In the genomic region with DNA sequence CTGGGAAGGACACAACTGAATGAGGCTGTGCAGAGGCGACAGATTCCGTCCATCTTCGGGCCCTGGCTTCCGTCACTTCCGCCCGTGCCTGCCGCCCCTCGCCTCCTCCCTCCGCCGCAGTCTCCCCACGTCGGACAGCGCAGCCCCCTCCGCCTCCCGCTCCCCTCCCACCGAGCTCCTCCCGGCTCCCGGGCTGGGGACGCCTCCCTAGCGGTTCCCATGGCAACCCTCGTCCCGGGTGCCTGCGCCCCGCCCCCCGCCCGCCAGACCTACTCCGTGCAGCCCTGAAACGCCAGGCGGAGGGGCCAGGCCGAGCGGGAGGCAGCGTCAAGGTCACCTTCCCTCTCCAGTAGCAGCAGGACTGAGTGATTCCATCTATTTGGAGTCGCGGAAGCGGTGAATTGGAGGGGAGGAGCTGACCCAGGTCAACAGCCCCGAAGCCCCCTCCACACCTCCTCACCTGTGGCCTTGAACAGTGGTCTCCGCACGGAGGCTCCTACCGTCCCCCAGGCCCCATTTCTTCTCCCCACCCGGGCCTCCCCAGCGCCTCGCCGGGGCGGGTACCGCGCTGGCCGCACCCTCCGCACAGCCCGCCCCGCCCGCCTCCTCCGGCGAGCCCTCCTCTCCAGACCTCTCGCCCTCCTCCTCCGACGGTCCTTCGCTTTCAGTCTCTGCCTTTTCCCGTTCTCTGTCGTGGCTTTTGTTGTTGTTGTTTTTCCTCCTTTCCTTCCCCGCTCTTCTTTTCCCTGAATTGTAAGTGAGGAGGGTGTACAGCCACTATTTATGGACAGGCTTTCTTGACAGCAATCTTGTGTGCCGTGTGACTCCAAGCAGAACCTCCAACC, we compare ENCODE assay signal across 8 cellular contexts. TPM values are rescaled to one million over a fixed set of nuclear protein-coding genes. Genes with fewer than 3 reads are reported as not detected.
A peak's percentile ranks its signal among the peaks of the same experiment; 100 is the strongest.
DNase-seq lines count a peak whose midpoint lies in the region; ATAC-seq, FAIRE-seq and TF ChIP-seq lines count a peak whose summit lies in the region.

No MANE protein-coding gene starts in this region.

- peaks cover 11% of the 10 kb centered on the region for H3K36me3 ChIP-seq in BLaER1
- H3K36me3 ChIP-seq in keratinocyte (ENCODE audit: control insufficient read depth in 2 of 2, extremely low read depth in 1 of 2, insufficient read depth in 2 of 2, low read length in 2 of 2), result no peaks in the 10 kb centered on the region
- H3K36me3 ChIP-seq in spleen, result peaks cover 0 to 15% (median 0%) of the 10 kb centered on the region in 6 donors

- H3K4me2 ChIP-seq in BLaER1 (peak overlapping the region; percentile 97), keratinocyte (ENCODE audit: control insufficient read depth, extremely low read depth, insufficient read depth, low read depth, low read length) (peak overlapping the region; percentile 90)

- peak overlapping the region; percentile 95 for H2AFZ ChIP-seq in keratinocyte (ENCODE audit: control insufficient read depth, low read length)

- no peaks in the 10 kb centered on the region for H3K9me1 ChIP-seq in keratinocyte (ENCODE audit: control insufficient read depth, extremely low read depth, insufficient read depth, low read length)

- DNase-seq in NCI-H2227 treated with DMSO at 0.1 percent for 48 hours (lab: John Stamatoyannopoulos, UW) (peak; percentile 96), chondrocyte (ENCODE audit: low spot score) (peak; percentile 99), keratinocyte (ENCODE audit: low read depth, low spot score) (no peak), spleen (peak; percentile 91)
- DNase-seq in activated CD4-positive, CD25-positive, alpha-beta regulatory T cell (lab: John Stamatoyannopoulos, UW), result peak in 3 of 4 experiments; percentile 18 to 32 (median 29)

- TF ChIP-seq POLR2A in GM19099 (IDR thresholded peaks at IDR 0.05; ENCODE audit: extremely low read depth, insufficient read length, low read depth) (peak; percentile 44), spleen (IDR thresholded peaks at IDR 0.05) (no peak)

- peaks cover 4% of the 10 kb centered on the region for H3K9me3 Mint-ChIP-seq in chondrocyte (ENCODE audit: low read depth)

- H3K9ac ChIP-seq in BLaER1, result peak overlapping the region; percentile 78
- H3K9ac ChIP-seq in keratinocyte (ENCODE audit: control insufficient read depth, extremely low read depth, insufficient read depth, low read length), result peak overlapping the region; percentile 72

- no peaks in the 10 kb centered on the region for H3K9me3 ChIP-seq in BLaER1
- peaks cover 2% of the 10 kb centered on the region for H3K9me3 ChIP-seq in keratinocyte (ENCODE audit: control insufficient read depth, low read depth, low read length)
- H3K9me3 ChIP-seq in spleen, result no peaks in the 10 kb centered on the region

- H3K79me2 ChIP-seq in keratinocyte (ENCODE audit: control insufficient read depth, insufficient read depth, low read length), result no peaks in the 10 kb centered on the region

- H3K27ac Mint-ChIP-seq in chondrocyte (ENCODE audit: unreplicated experiment), result peak overlapping the region; percentile 95

- H3K27me3 ChIP-seq in BLaER1 (0 out of 2 replicates have a peak, but pooled peaks cover 4% of the 10 kb centered on the region), keratinocyte (ENCODE audit: control insufficient read depth, extremely low read depth, insufficient read depth, low read length) (no peaks in the 10 kb centered on the region), spleen (replicated peaks in 1 of 7) (peaks cover 0 to 9% (median 0%) of the 10 kb centered on the region in 7 donors)

- H3K36me3 Mint-ChIP-seq in chondrocyte (ENCODE audit: low read depth), result peaks cover 8% of the 10 kb centered on the region

- peak overlapping the region; percentile 71 for H3K4me3 ChIP-seq in BLaER1
- H3K4me3 ChIP-seq in keratinocyte (ENCODE audit: control insufficient read depth in 2 of 3, extremely low read depth in 1 of 3, insufficient read depth in 2 of 3, low read depth in 1 of 3, low read length in 3 of 3), result peak overlapping the region; percentile 67 to 79 (median 76)
- H3K4me3 ChIP-seq in spleen, result peak overlapping the region; percentile 71 to 92 (median 80)

- H3K4me1 Mint-ChIP-seq in chondrocyte (ENCODE audit: low read depth), result peaks cover 14% of the 10 kb centered on the region

- peak; percentile 70 for ATAC-seq in HG03196 (IDR thresholded peaks at IDR 0.05; ENCODE audit: unreplicated experiment)

- 1 to 3% (median 1%) methylated on average over 46 to 61 of the region's 61 CpGs for WGBS in spleen, 5 donors

- FAIRE-seq in keratinocyte (lab: Jason Lieb, UNC), result no peak

- TF ChIP-seq CTCF in chondrocyte (IDR thresholded peaks at IDR 0.05) (no peak), keratinocyte (optimal IDR thresholded peaks at IDR 0.05 in 1 of 3, IDR thresholded peaks at IDR 0.05 in 1 of 3, conservative IDR thresholded peaks at IDR 0.05 in 1 of 3; ENCODE audit: extremely low read depth in 1 of 3, insufficient read depth in 2 of 3, low read length in 3 of 3) (no peak), spleen (IDR thresholded peaks at IDR 0.05 in 8 of 11, conservative IDR thresholded peaks at IDR 0.05 in 3 of 11) (no peak)

- dilution Hi-C loops in keratinocyte (cut with MboI; ENCODE audit: extremely low pct_ligation_motif_present, low sequenced_read_pairs), result no loop called here

- H4K20me1 ChIP-seq in BLaER1 (no peaks in the 10 kb centered on the region), keratinocyte (ENCODE audit: control insufficient read depth, extremely low read depth, insufficient read depth, low read length) (no peaks in the 10 kb centered on the region)

- no peaks in the 10 kb centered on the region for H3K27me3 Mint-ChIP-seq in chondrocyte (ENCODE audit: low read depth)

- intact Hi-C loops in spleen (cut with DNase I; ENCODE audit: low total_unique reads), result no loop called here

- H3K4me3 Mint-ChIP-seq in chondrocyte (ENCODE audit: unreplicated experiment), result peak overlapping the region; percentile 82

- H3K27ac ChIP-seq in BLaER1, result peak overlapping the region; percentile 44
- H3K27ac ChIP-seq in keratinocyte (ENCODE audit: control insufficient read depth, insufficient read depth, low read length), result peak overlapping the region; percentile 69
- H3K27ac ChIP-seq in spleen, result peak overlapping the region; percentile 57 to 90 (median 85)

- H3K4me1 ChIP-seq in BLaER1, result peaks cover 19% of the 10 kb centered on the region
- no peaks in the 10 kb centered on the region for H3K4me1 ChIP-seq in keratinocyte (ENCODE audit: control insufficient read depth, extremely low read depth, insufficient read depth, low read length)
- H3K4me1 ChIP-seq in spleen, result peaks cover 0 to 34% (median 24%) of the 10 kb centered on the region in 6 donors

RNA-seq across cellular contexts. Expression of a gene that starts 1.0 kb away (rescaled TPM):
- total RNA-seq in chondrocyte, result 72.1 to 77.1 TPM (median 73.2 TPM) in 3 replicates
- polyA plus RNA-seq in keratinocyte, result 10.4 to 29.0 TPM (median 14.0 TPM) in 3 replicates
- 2.3 TPM for polyA plus RNA-seq in keratinocyte (2011; ENCODE audit: low read depth)
- polyA plus RNA-seq in keratinocyte (2011; cell fraction: cytosol; rRNA removed), result 12.5 and 32.8 TPM in 2 replicates
- 15.1 and 26.5 TPM in 2 replicates for polyA plus RNA-seq in keratinocyte (2011; cell fraction: nucleus; rRNA removed)
- polyA plus RNA-seq in keratinocyte (2012; ENCODE audit: low replicate concordance), result 10.6 and 21.1 TPM in 2 replicates
- 8.4 to 20.7 TPM (median 11.2 TPM) in 3 replicates for polyA minus RNA-seq in keratinocyte
- polyA minus RNA-seq in keratinocyte (2011; cell fraction: cytosol; rRNA and poly(A)+ RNA removed), result 18.6 TPM
- 9.5 and 10.2 TPM in 2 replicates for polyA minus RNA-seq in keratinocyte (2011; cell fraction: nucleus; rRNA and poly(A)+ RNA removed)
- total RNA-seq in spleen, result 10 to 100 TPM; 10.9 to 26.3 (median 18.2) TPM
- polyA plus RNA-seq in spleen, result 10 to 100 TPM; 10.5 to 13.4 (median 12.8) TPM

RNA-seq across cellular contexts. Expression of a gene that starts 22.5 kb away (rescaled TPM):
- total RNA-seq in chondrocyte (34.3 to 40.4 TPM (median 39.6 TPM) in 3 replicates), spleen (10 to 100 TPM in 2 of 7 donors, 1 to 10 TPM in 5; 4.5 to 12.5 (median 8.3) TPM)
- polyA plus RNA-seq in keratinocyte (1.4 to 3.5 TPM (median 1.9 TPM) in 3 replicates), spleen (1 to 10 TPM; 3.2 to 4.9 (median 3.4) TPM)
- polyA plus RNA-seq in keratinocyte (2011; ENCODE audit: low read depth), result 0.54 TPM
- polyA plus RNA-seq in keratinocyte (2011; cell fraction: cytosol; rRNA removed), result 1.7 and 3.5 TPM in 2 replicates
- polyA plus RNA-seq in keratinocyte (2011; cell fraction: nucleus; rRNA removed), result 5.4 and 7.0 TPM in 2 replicates
- 3.0 and 8.8 TPM in 2 replicates for polyA plus RNA-seq in keratinocyte (2012; ENCODE audit: low replicate concordance)
- 1.2 to 4.6 TPM (median 1.3 TPM) in 3 replicates for polyA minus RNA-seq in keratinocyte
- polyA minus RNA-seq in keratinocyte (2011; cell fraction: cytosol; rRNA and poly(A)+ RNA removed), result 4.6 TPM
- 1.7 and 2.2 TPM in 2 replicates for polyA minus RNA-seq in keratinocyte (2011; cell fraction: nucleus; rRNA and poly(A)+ RNA removed)

RNA-seq across cellular contexts. Expression of a gene that starts 32.7 kb away (rescaled TPM):
- total RNA-seq in chondrocyte, result 7.0 to 141 TPM (median 137 TPM) in 3 replicates
- polyA plus RNA-seq in keratinocyte, result 52.6 to 68.4 TPM (median 57.6 TPM) in 3 replicates
- 13.0 TPM for polyA plus RNA-seq in keratinocyte (2011; ENCODE audit: low read depth)
- 55.6 and 70.2 TPM in 2 replicates for polyA plus RNA-seq in keratinocyte (2011; cell fraction: cytosol; rRNA removed)
- polyA plus RNA-seq in keratinocyte (2011; cell fraction: nucleus; rRNA removed), result 36.6 and 44.0 TPM in 2 replicates
- 56.1 and 108 TPM in 2 replicates for polyA plus RNA-seq in keratinocyte (2012; ENCODE audit: low replicate concordance)
- polyA minus RNA-seq in keratinocyte, result 52.9 to 56.4 TPM (median 53.6 TPM) in 3 replicates
- polyA minus RNA-seq in keratinocyte (2011; cell fraction: cytosol; rRNA and poly(A)+ RNA removed), result 103 TPM
- 29.4 and 35.6 TPM in 2 replicates for polyA minus RNA-seq in keratinocyte (2011; cell fraction: nucleus; rRNA and poly(A)+ RNA removed)
- total RNA-seq in spleen, result 10 to 100 TPM in 4 of 7 donors, 1 to 10 TPM in 3; 8.3 to 25.7 (median 12.0) TPM
- 10 to 100 TPM in 2 of 3 donors, 1 to 10 TPM in 1; 5.7 to 11.7 (median 11.6) TPM for polyA plus RNA-seq in spleen

RNA-seq across cellular contexts. Expression of a gene that starts 50.5 kb away (rescaled TPM):
- total RNA-seq in chondrocyte, result 17.2 to 18.6 TPM (median 17.4 TPM) in 3 replicates
- polyA plus RNA-seq in keratinocyte, result 4.9 to 6.8 TPM (median 5.7 TPM) in 3 replicates
- 1.8 TPM for polyA plus RNA-seq in keratinocyte (2011; ENCODE audit: low read depth)
- 3.5 and 4.4 TPM in 2 replicates for polyA plus RNA-seq in keratinocyte (2011; cell fraction: cytosol; rRNA removed)
- 6.5 and 6.8 TPM in 2 replicates for polyA plus RNA-seq in keratinocyte (2011; cell fraction: nucleus; rRNA removed)
- polyA plus RNA-seq in keratinocyte (2012; ENCODE audit: low replicate concordance), result 3.7 and 5.9 TPM in 2 replicates
- polyA minus RNA-seq in keratinocyte, result 3.6 to 5.8 TPM (median 3.7 TPM) in 3 replicates
- 8.1 TPM for polyA minus RNA-seq in keratinocyte (2011; cell fraction: cytosol; rRNA and poly(A)+ RNA removed)
- polyA minus RNA-seq in keratinocyte (2011; cell fraction: nucleus; rRNA and poly(A)+ RNA removed), result 3.7 and 4.0 TPM in 2 replicates
- total RNA-seq in spleen, result 10 to 100 TPM; 17.4 to 26.6 (median 23.6) TPM
- 10 to 100 TPM; 18.7 to 22.2 (median 19.5) TPM for polyA plus RNA-seq in spleen

RNA-seq across cellular contexts. Expression of a gene that starts 57.3 kb away (rescaled TPM):
- total RNA-seq in chondrocyte (10.8 to 12.1 TPM (median 11.1 TPM) in 3 replicates), spleen (10 to 100 TPM in 1 of 7 donors, 1 to 10 TPM in 6; 2.3 to 10.4 (median 7.3) TPM)
- polyA plus RNA-seq in keratinocyte (3.5 to 4.7 TPM (median 3.6 TPM) in 3 replicates), spleen (1 to 10 TPM; 3.8 to 5.4 (median 4.4) TPM)
- 1.1 TPM for polyA plus RNA-seq in keratinocyte (2011; ENCODE audit: low read depth)
- 2.5 and 2.6 TPM in 2 replicates for polyA plus RNA-seq in keratinocyte (2011; cell fraction: cytosol; rRNA removed)
- 5.8 and 6.0 TPM in 2 replicates for polyA plus RNA-seq in keratinocyte (2011; cell fraction: nucleus; rRNA removed)
- polyA plus RNA-seq in keratinocyte (2012; ENCODE audit: low replicate concordance), result 1.8 and 2.2 TPM in 2 replicates
- polyA minus RNA-seq in keratinocyte, result 0.89 to 2.6 TPM (median 0.96 TPM) in 3 replicates
- 2.1 TPM for polyA minus RNA-seq in keratinocyte (2011; cell fraction: cytosol; rRNA and poly(A)+ RNA removed)
- polyA minus RNA-seq in keratinocyte (2011; cell fraction: nucleus; rRNA and poly(A)+ RNA removed), result 1.3 and 1.7 TPM in 2 replicates
